Comparison of ENCODE assay signal across 1 cellular context in the genomic region with DNA sequence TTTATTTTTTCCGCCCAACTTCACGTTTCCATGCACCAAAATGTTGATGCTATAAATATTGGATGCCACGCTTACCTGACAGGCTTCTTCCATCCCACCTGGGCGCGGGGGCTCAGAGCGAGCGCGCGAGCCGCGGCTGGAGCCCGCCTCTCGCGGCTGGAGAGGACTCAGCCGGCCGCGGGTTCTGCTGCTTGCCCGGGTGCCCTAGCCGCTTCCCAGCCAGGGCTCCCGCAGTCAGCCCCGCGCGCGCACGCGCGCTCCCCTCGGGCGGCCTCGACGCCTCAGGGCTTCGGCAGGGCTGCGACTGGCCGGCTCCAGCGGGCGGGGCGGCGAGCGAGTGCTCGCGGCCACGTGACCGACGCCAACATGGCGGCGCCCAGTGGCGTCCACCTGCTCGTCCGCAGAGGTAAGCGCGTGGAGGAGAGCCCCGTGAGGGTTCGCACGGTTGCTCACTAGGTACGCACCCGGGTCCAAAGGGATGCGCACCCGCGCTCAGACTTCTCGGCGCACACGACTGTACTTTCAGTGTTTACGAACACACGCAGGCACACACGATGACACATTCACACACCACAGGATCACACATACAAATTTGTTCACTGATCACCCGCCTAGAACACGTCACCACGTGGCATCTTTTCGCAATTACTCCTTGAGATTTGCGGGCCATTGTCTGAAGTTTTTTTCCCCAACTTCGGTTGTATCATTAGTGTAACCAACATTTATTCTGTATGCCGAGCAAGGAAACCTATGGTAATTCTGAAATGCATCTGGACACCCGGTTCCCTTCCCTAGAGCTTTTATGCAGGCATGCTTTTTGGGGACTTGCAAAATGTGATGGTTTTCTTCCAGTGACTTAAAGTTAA.
TF ChIP-seq lines count a peak whose summit lies in the region.

A gene (plus strand): TSS at position 350 of the 866 bp plus-strand sequence. CDS start 17 bp downstream, at position 367.

TF ChIP-seq in K562, 482 proteins besides CTCF, POLR2A, EP300 and RAD21 (continued from another document and continues in another):
- TF ChIP-seq, protein P1, sequence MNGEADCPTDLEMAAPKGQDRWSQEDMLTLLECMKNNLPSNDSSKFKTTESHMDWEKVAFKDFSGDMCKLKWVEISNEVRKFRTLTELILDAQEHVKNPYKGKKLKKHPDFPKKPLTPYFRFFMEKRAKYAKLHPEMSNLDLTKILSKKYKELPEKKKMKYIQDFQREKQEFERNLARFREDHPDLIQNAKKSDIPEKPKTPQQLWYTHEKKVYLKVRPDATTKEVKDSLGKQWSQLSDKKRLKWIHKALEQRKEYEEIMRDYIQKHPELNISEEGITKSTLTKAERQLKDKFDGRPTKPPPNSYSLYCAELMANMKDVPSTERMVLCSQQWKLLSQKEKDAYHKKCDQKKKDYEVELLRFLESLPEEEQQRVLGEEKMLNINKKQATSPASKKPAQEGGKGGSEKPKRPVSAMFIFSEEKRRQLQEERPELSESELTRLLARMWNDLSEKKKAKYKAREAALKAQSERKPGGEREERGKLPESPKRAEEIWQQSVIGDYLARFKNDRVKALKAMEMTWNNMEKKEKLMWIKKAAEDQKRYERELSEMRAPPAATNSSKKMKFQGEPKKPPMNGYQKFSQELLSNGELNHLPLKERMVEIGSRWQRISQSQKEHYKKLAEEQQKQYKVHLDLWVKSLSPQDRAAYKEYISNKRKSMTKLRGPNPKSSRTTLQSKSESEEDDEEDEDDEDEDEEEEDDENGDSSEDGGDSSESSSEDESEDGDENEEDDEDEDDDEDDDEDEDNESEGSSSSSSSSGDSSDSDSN (IDR thresholded peaks at IDR 0.05; ENCODE audit: borderline replicate concordance in 1 of 2, low read depth in 2 of 2, low read length in 2 of 2): peak; percentile 88 to 92; a peak in 3 of 4 replicates
- TF ChIP-seq RAD51 (IDR thresholded peaks at IDR 0.05; ENCODE audit: borderline replicate concordance, low read depth) (peak; percentile 94), TOE1 (IDR thresholded peaks at IDR 0.05; ENCODE audit: borderline replicate concordance) (peak; percentile 94), TOE1 (CRISPR knock-in tag; IDR thresholded peaks at IDR 0.05; ENCODE audit: borderline replicate concordance, low read depth) (peak; percentile 91), SAFB (IDR thresholded peaks at IDR 0.05; ENCODE audit: borderline replicate concordance, low read depth, low read length) (no peak), JUND (IDR thresholded peaks at IDR 0.05; ENCODE audit: borderline replicate concordance, low read depth, low read length) (peak; percentile 50), JUND (tag; IDR thresholded peaks at IDR 0.05; ENCODE audit: borderline replicate concordance, low read depth, low read length) (peak; percentile 46; the same call in 2 of the 3 replicates), FIP1L1 (IDR thresholded peaks at IDR 0.05; ENCODE audit: low read depth, low read length, poor library complexity, severe bottlenecking) (peak; percentile 67), KHSRP (IDR thresholded peaks at IDR 0.05) (0 out of 2 replicates have a peak, but pooled peaks have one; percentile 28), ILF3 (IDR thresholded peaks at IDR 0.05; ENCODE audit: borderline replicate concordance) (peak; percentile 95), DMBX1 (CRISPR knock-in tag; IDR thresholded peaks at IDR 0.05; ENCODE audit: borderline replicate concordance) (peak; percentile 11; the same call in 1 of the 2 replicates), ZNF253 (CRISPR knock-in tag; conservative IDR thresholded peaks at IDR 0.05) (no peak), MYC (IDR thresholded peaks at IDR 0.05; ENCODE audit: low read depth, low read length) (peak; percentile 100), MYC (CRISPR knock-in tag; IDR thresholded peaks at IDR 0.05; ENCODE audit: borderline replicate concordance, low read depth) (peak; percentile 99), ZNF274 (IDR thresholded peaks at IDR 0.05; ENCODE audit: borderline replicate concordance, low read depth, low read length) (no peak), THRAP3 (IDR thresholded peaks at IDR 0.05; ENCODE audit: borderline replicate concordance) (no peak), YBX1 (IDR thresholded peaks at IDR 0.05) (no peak), STAG1 (CRISPR knock-in tag; IDR thresholded peaks at IDR 0.05; ENCODE audit: borderline replicate concordance) (no peak), FOXK2 (conservative IDR thresholded peaks at IDR 0.05 in 1 of 2, IDR thresholded peaks at IDR 0.05 in 1 of 2; ENCODE audit: low read depth in 2 of 2) (peak; percentile 96 to 98), RHOXF2B (CRISPR knock-in tag; conservative IDR thresholded peaks at IDR 0.05) (no peak), ERF (CRISPR knock-in tag; IDR thresholded peaks at IDR 0.05) (0 out of 2 replicates have a peak, but pooled peaks have one; percentile 51), KLF1 (tag; IDR thresholded peaks at IDR 0.05) (peak; percentile 69; the same call in 1 of the 2 replicates), KLF10 (CRISPR knock-in tag; IDR thresholded peaks at IDR 0.05) (no peak), ZNF561 (CRISPR knock-in tag; conservative IDR thresholded peaks at IDR 0.05) (no peak), POLR2H (tag; IDR thresholded peaks at IDR 0.05; ENCODE audit: low read depth) (peak; percentile 76), ZFPM2 (CRISPR knock-in tag; IDR thresholded peaks at IDR 0.05) (no peak), ZNF583 (CRISPR knock-in tag; IDR thresholded peaks at IDR 0.05) (peak; percentile 74; the same call in 1 of the 2 replicates), RBFOX2 (IDR thresholded peaks at IDR 0.05; ENCODE audit: low read depth, low read length) (peak; percentile 99), SMC3 (conservative IDR thresholded peaks at IDR 0.05; ENCODE audit: insufficient read depth, low read depth, low read length) (0 out of 2 replicates have a peak, but pooled peaks have one; percentile 4), ZNF263 (CRISPR knock-in tag; IDR thresholded peaks at IDR 0.05; ENCODE audit: borderline replicate concordance) (peak; percentile 52; the same call in 1 of the 2 replicates), ZNF551 (CRISPR knock-in tag; IDR thresholded peaks at IDR 0.05) (no peak), ELF4 (CRISPR knock-in tag; IDR thresholded peaks at IDR 0.05) (no peak), SIN3A (IDR thresholded peaks at IDR 0.05; ENCODE audit: borderline replicate concordance in 2 of 2, control insufficient read depth in 1 of 2, low read depth in 2 of 2, low read length in 2 of 2) (peak; percentile 98 to 99), SMARCA4 (IDR thresholded peaks at IDR 0.05) (no peak; the same call in 1 of the 2 replicates), MTF1 (CRISPR knock-in tag; IDR thresholded peaks at IDR 0.05; ENCODE audit: borderline replicate concordance) (no peak), RUNX1 (IDR thresholded peaks at IDR 0.05; ENCODE audit: low read depth) (no peak), HNRNPUL1 (IDR thresholded peaks at IDR 0.05; ENCODE audit: low read length) (no peak), HMG20A (CRISPR knock-in tag; conservative IDR thresholded peaks at IDR 0.05) (no peak), PML (IDR thresholded peaks at IDR 0.05; ENCODE audit: low read length) (peak; percentile 72)
- TF ChIP-seq, protein P2, sequence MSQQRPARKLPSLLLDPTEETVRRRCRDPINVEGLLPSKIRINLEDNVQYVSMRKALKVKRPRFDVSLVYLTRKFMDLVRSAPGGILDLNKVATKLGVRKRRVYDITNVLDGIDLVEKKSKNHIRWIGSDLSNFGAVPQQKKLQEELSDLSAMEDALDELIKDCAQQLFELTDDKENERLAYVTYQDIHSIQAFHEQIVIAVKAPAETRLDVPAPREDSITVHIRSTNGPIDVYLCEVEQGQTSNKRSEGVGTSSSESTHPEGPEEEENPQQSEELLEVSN (IDR thresholded peaks at IDR 0.05; ENCODE audit: borderline replicate concordance in 1 of 2, extremely low read depth in 1 of 2, insufficient read depth in 1 of 2, insufficient read length in 1 of 2, low read depth in 1 of 2, low read length in 1 of 2, poor library complexity in 1 of 2, severe bottlenecking in 1 of 2): peak; percentile 94 to 97
- TF ChIP-seq, protein P3, sequence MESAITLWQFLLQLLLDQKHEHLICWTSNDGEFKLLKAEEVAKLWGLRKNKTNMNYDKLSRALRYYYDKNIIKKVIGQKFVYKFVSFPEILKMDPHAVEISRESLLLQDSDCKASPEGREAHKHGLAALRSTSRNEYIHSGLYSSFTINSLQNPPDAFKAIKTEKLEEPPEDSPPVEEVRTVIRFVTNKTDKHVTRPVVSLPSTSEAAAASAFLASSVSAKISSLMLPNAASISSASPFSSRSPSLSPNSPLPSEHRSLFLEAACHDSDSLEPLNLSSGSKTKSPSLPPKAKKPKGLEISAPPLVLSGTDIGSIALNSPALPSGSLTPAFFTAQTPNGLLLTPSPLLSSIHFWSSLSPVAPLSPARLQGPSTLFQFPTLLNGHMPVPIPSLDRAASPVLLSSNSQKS (CRISPR knock-in tag; IDR thresholded peaks at IDR 0.05): peak; percentile 65; the same call in 1 of the 2 replicates
- TF ChIP-seq, protein P4, sequence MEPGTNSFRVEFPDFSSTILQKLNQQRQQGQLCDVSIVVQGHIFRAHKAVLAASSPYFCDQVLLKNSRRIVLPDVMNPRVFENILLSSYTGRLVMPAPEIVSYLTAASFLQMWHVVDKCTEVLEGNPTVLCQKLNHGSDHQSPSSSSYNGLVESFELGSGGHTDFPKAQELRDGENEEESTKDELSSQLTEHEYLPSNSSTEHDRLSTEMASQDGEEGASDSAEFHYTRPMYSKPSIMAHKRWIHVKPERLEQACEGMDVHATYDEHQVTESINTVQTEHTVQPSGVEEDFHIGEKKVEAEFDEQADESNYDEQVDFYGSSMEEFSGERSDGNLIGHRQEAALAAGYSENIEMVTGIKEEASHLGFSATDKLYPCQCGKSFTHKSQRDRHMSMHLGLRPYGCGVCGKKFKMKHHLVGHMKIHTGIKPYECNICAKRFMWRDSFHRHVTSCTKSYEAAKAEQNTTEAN (CRISPR knock-in tag; IDR thresholded peaks at IDR 0.05): peak; percentile 83
- TF ChIP-seq, protein P5, sequence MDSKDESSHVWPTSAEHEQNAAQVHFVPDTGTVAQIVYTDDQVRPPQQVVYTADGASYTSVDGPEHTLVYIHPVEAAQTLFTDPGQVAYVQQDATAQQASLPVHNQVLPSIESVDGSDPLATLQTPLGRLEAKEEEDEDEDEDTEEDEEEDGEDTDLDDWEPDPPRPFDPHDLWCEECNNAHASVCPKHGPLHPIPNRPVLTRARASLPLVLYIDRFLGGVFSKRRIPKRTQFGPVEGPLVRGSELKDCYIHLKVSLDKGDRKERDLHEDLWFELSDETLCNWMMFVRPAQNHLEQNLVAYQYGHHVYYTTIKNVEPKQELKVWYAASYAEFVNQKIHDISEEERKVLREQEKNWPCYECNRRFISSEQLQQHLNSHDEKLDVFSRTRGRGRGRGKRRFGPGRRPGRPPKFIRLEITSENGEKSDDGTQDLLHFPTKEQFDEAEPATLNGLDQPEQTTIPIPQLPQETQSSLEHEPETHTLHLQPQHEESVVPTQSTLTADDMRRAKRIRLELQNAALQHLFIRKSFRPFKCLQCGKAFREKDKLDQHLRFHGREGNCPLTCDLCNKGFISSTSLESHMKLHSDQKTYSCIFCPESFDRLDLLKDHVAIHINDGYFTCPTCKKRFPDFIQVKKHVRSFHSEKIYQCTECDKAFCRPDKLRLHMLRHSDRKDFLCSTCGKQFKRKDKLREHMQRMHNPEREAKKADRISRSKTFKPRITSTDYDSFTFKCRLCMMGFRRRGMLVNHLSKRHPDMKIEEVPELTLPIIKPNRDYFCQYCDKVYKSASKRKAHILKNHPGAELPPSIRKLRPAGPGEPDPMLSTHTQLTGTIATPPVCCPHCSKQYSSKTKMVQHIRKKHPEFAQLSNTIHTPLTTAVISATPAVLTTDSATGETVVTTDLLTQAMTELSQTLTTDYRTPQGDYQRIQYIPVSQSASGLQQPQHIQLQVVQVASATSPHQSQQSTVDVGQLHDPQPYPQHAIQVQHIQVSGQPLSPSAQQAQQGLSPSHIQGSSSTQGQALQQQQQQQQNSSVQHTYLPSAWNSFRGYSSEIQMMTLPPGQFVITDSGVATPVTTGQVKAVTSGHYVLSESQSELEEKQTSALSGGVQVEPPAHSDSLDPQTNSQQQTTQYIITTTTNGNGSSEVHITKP (IDR thresholded peaks at IDR 0.05; ENCODE audit: partially characterized antibody): peak; percentile 72
- TF ChIP-seq, protein P6, sequence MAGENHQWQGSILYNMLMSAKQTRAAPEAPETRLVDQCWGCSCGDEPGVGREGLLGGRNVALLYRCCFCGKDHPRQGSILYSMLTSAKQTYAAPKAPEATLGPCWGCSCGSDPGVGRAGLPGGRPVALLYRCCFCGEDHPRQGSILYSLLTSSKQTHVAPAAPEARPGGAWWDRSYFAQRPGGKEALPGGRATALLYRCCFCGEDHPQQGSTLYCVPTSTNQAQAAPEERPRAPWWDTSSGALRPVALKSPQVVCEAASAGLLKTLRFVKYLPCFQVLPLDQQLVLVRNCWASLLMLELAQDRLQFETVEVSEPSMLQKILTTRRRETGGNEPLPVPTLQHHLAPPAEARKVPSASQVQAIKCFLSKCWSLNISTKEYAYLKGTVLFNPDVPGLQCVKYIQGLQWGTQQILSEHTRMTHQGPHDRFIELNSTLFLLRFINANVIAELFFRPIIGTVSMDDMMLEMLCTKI (IDR thresholded peaks at IDR 0.05; ENCODE audit: partially characterized antibody): no peak
- TF ChIP-seq, protein P7, sequence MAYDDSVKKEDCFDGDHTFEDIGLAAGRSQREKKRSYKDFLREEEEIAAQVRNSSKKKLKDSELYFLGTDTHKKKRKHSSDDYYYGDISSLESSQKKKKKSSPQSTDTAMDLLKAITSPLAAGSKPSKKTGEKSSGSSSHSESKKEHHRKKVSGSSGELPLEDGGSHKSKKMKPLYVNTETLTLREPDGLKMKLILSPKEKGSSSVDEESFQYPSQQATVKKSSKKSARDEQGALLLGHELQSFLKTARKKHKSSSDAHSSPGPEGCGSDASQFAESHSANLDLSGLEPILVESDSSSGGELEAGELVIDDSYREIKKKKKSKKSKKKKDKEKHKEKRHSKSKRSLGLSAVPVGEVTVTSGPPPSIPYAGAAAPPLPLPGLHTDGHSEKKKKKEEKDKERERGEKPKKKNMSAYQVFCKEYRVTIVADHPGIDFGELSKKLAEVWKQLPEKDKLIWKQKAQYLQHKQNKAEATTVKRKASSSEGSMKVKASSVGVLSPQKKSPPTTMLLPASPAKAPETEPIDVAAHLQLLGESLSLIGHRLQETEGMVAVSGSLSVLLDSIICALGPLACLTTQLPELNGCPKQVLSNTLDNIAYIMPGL (CRISPR knock-in tag; IDR thresholded peaks at IDR 0.05): no peak
- TF ChIP-seq, protein P8, sequence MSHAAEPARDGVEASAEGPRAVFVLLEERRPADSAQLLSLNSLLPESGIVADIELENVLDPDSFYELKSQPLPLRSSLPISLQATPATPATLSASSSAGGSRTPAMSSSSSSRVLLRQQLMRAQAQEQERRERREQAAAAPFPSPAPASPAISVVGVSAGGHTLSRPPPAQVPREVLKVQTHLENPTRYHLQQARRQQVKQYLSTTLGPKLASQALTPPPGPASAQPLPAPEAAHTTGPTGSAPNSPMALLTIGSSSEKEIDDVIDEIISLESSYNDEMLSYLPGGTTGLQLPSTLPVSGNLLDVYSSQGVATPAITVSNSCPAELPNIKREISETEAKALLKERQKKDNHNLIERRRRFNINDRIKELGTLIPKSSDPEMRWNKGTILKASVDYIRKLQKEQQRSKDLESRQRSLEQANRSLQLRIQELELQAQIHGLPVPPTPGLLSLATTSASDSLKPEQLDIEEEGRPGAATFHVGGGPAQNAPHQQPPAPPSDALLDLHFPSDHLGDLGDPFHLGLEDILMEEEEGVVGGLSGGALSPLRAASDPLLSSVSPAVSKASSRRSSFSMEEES (CRISPR knock-in tag; IDR thresholded peaks at IDR 0.05): peak; percentile 97
